ENCODE assay signal across 11 cellular contexts in genomic region chr11:46210133-46210636, GRCh38.
A peak's percentile ranks its signal among the peaks of the same experiment; 100 is the strongest.
DNase-seq lines count a peak whose midpoint lies in the region; ATAC-seq and TF ChIP-seq lines count a peak whose summit lies in the region.
"Had no signal": no experiment of that assay in that cellular context is flagged by ENCODE, and none has a peak within 500 bp of the region (broad histone marks: within the 10 kb centered on the region; RNA-seq: fewer than 3 reads in every experiment).

No MANE protein-coding gene starts in this region.

- H3K9me3 ChIP-seq in CD8-positive, alpha-beta memory T cell (ENCODE audit: low read length), result no peaks in the 10 kb centered on the region
- no peaks in the 10 kb centered on the region for H3K9me3 ChIP-seq in liver (ENCODE audit: control insufficient read depth in 4 of 4, low read length in 3 of 4)

- intact Hi-C loops in Right ventricle myocardium inferior (cut with DNase I), result no loop called here

- POLR2A ChIA-PET in CD8-positive, alpha-beta memory T cell (lab: Charles Lee), result no interaction called here
- POLR2A ChIA-PET in activated CD4-positive, alpha-beta memory T cell treated with anti-CD3 and anti-CD28 coated beads, Interleukin-2, amount 10 ng/mL, durations not matched to agents 7 days and 5 days (lab: Charles Lee), result interaction anchor here (1.6 kb wide), 1 partner anchor 27 kb away, joined by 6 read pairs; no protein-coding TSS in a partner anchor

- H3K36me3 Mint-ChIP-seq in CD8-positive, alpha-beta memory T cell, result no peaks in the 10 kb centered on the region
- H3K36me3 Mint-ChIP-seq in activated CD4-positive, alpha-beta memory T cell treated with anti-CD3 and anti-CD28 coated beads, Interleukin-2, amount 10 ng/mL, durations not matched to agents 7 days and 5 days (ENCODE audit: low read depth), result no peaks in the 10 kb centered on the region

- WGBS in liver, result 52% methylated on average over 4 of the region's 4 CpGs

- peaks cover 3 to 13% of the 10 kb centered on the region in 2 donors for H3K27me3 Mint-ChIP-seq in CD8-positive, alpha-beta memory T cell
- H3K27me3 Mint-ChIP-seq in activated CD4-positive, alpha-beta memory T cell treated with anti-CD3 and anti-CD28 coated beads, Interleukin-2, amount 10 ng/mL, durations not matched to agents 7 days and 5 days, result peaks cover 13% of the 10 kb centered on the region

- no peaks in the 10 kb centered on the region for H3K9me3 Mint-ChIP-seq in CD8-positive, alpha-beta memory T cell
- H3K9me3 Mint-ChIP-seq in activated CD4-positive, alpha-beta memory T cell treated with anti-CD3 and anti-CD28 coated beads, Interleukin-2, amount 10 ng/mL, durations not matched to agents 7 days and 5 days, result peaks cover 4% of the 10 kb centered on the region
- H3K9me3 Mint-ChIP-seq: nephron had no signal

- H3K4me3 Mint-ChIP-seq in CD8-positive, alpha-beta memory T cell, result peak overlapping the region in 5 of 7 donors; percentile 39 to 58 (median 48)
- H3K4me3 Mint-ChIP-seq in activated CD4-positive, alpha-beta memory T cell treated with anti-CD3 and anti-CD28 coated beads, Interleukin-2, amount 10 ng/mL, durations not matched to agents 7 days and 5 days, result peak overlapping the region; percentile 26
- H3K4me3 Mint-ChIP-seq: nephron had no signal

- H3K27ac ChIP-seq in CD8-positive, alpha-beta memory T cell (ENCODE audit: low read depth, low read length), result no peak overlapping the region
- no peak overlapping the region for H3K27ac ChIP-seq in liver (ENCODE audit: low read depth in 1 of 2, low read length in 2 of 2)

- no peak for TF ChIP-seq RAD21 in liver (IDR thresholded peaks at IDR 0.05)

- H3K4me1 Mint-ChIP-seq in CD8-positive, alpha-beta memory T cell, result peaks cover 15 to 17% (median 16%) of the 10 kb centered on the region in 3 donors
- H3K4me1 Mint-ChIP-seq in activated CD4-positive, alpha-beta memory T cell treated with anti-CD3 and anti-CD28 coated beads, Interleukin-2, amount 10 ng/mL, durations not matched to agents 7 days and 5 days, result peaks cover 20% of the 10 kb centered on the region
- H3K4me1 Mint-ChIP-seq: nephron had no signal

- H3K4me3 ChIP-seq in CD8-positive, alpha-beta memory T cell (ENCODE audit: low read length), result no peak overlapping the region
- H3K4me3 ChIP-seq in liver (ENCODE audit: low read depth in 1 of 3, low read length in 3 of 3), result no peak overlapping the region

- peak overlapping the region in 3 of 8 donors; percentile 7 to 44 (median 30) for H3K27ac Mint-ChIP-seq in CD8-positive, alpha-beta memory T cell
- H3K27ac Mint-ChIP-seq in activated CD4-positive, alpha-beta memory T cell treated with anti-CD3 and anti-CD28 coated beads, Interleukin-2, amount 10 ng/mL, durations not matched to agents 7 days and 5 days, result no peak overlapping the region
- H3K27ac Mint-ChIP-seq: nephron had no signal

- H3K36me3 ChIP-seq in CD8-positive, alpha-beta memory T cell (ENCODE audit: insufficient read depth, low read length), result no peaks in the 10 kb centered on the region
- H3K36me3 ChIP-seq in liver (ENCODE audit: control insufficient read depth in 4 of 4, insufficient read depth in 3 of 4, low read depth in 1 of 4, low read length in 3 of 4), result no peaks in the 10 kb centered on the region

- H3K9ac ChIP-seq in liver (ENCODE audit: low read depth in 1 of 2, low read length in 2 of 2), result no peak overlapping the region

- no peak for ATAC-seq in Right ventricle myocardium inferior
- ATAC-seq in HG02938 (IDR thresholded peaks at IDR 0.05; ENCODE audit: unreplicated experiment), result no peak
- no peak for ATAC-seq in HG03469 (IDR thresholded peaks at IDR 0.05; ENCODE audit: unreplicated experiment)

- H3K4me1 ChIP-seq in CD8-positive, alpha-beta memory T cell (ENCODE audit: insufficient read depth, low read length), result peaks cover 8% of the 10 kb centered on the region
- H3K4me1 ChIP-seq in liver (ENCODE audit: control insufficient read depth in 4 of 4, insufficient read depth in 4 of 4, low read length in 3 of 4), result no peaks in the 10 kb centered on the region

- DNase-seq in CD8-positive, alpha-beta memory T cell, result no peak
- peak; percentile 5 for DNase-seq in HS-27A (ENCODE audit: low read depth)
- peak; percentile 19 for DNase-seq in activated CD4-positive, alpha-beta memory T cell treated with anti-CD3 and anti-CD28 coated beads, Interleukin-2, amount 10 ng/mL, durations not matched to agents 7 days and 5 days
- DNase-seq in Right ventricle myocardium inferior (ENCODE audit: missing footprints), result no peak
- DNase-seq in activated gamma-delta T cell treated with Interleukin-2 at 50 U/mL for 16 hours, result no peak
- DNase-seq: activated CD8-positive, alpha-beta memory T cell treated with anti-CD3 and anti-CD28 coated beads for 24 hours; NCI-H446 treated with DMSO at 0.1 percent for 48 hours had no signal

- no peaks in the 10 kb centered on the region for H3K27me3 ChIP-seq in CD8-positive, alpha-beta memory T cell (ENCODE audit: insufficient read depth, low read length, poor library complexity, severe bottlenecking)
- peaks cover 0 to 5% (median 0%) of the 10 kb centered on the region in 4 donors for H3K27me3 ChIP-seq in liver (ENCODE audit: control insufficient read depth in 4 of 4, insufficient read depth in 4 of 4, low read length in 3 of 4)

- CTCF ChIA-PET in CD8-positive, alpha-beta memory T cell (lab: Charles Lee), result no interaction called here
- CTCF ChIA-PET in activated CD4-positive, alpha-beta memory T cell treated with anti-CD3 and anti-CD28 coated beads, Interleukin-2, amount 10 ng/mL, durations not matched to agents 7 days and 5 days (lab: Charles Lee), result interaction anchor here (0.6 to 1.6 kb wide), 3 partner anchors 16 to 29 kb away, joined by 4 to 5 read pairs (median 5); no protein-coding TSS in a partner anchor

- TF ChIP-seq CTCF in liver (IDR thresholded peaks at IDR 0.05; ENCODE audit: low read depth, low read length, missing input control), result no peak

TF ChIP-seq in liver, 16 proteins besides CTCF, POLR2A, EP300 and RAD21:
- no peak for TF ChIP-seq SP1 (IDR thresholded peaks at IDR 0.05)
- peak; percentile 18 to 53 for TF ChIP-seq RXRA (IDR thresholded peaks at IDR 0.05)
- no peak for TF ChIP-seq NR2F2 (IDR thresholded peaks at IDR 0.05)
- peak; percentile 32 to 37 for TF ChIP-seq JUND (IDR thresholded peaks at IDR 0.05)
- no peak for TF ChIP-seq HNF4G (IDR thresholded peaks at IDR 0.05)
- TF ChIP-seq, protein P1, sequence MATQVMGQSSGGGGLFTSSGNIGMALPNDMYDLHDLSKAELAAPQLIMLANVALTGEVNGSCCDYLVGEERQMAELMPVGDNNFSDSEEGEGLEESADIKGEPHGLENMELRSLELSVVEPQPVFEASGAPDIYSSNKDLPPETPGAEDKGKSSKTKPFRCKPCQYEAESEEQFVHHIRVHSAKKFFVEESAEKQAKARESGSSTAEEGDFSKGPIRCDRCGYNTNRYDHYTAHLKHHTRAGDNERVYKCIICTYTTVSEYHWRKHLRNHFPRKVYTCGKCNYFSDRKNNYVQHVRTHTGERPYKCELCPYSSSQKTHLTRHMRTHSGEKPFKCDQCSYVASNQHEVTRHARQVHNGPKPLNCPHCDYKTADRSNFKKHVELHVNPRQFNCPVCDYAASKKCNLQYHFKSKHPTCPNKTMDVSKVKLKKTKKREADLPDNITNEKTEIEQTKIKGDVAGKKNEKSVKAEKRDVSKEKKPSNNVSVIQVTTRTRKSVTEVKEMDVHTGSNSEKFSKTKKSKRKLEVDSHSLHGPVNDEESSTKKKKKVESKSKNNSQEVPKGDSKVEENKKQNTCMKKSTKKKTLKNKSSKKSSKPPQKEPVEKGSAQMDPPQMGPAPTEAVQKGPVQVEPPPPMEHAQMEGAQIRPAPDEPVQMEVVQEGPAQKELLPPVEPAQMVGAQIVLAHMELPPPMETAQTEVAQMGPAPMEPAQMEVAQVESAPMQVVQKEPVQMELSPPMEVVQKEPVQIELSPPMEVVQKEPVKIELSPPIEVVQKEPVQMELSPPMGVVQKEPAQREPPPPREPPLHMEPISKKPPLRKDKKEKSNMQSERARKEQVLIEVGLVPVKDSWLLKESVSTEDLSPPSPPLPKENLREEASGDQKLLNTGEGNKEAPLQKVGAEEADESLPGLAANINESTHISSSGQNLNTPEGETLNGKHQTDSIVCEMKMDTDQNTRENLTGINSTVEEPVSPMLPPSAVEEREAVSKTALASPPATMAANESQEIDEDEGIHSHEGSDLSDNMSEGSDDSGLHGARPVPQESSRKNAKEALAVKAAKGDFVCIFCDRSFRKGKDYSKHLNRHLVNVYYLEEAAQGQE (IDR thresholded peaks at IDR 0.05), result no peak
- TF ChIP-seq EGR1 (IDR thresholded peaks at IDR 0.05; ENCODE audit: low read depth in 2 of 2), result no peak
- peak in 1 of 2 donors; percentile 6 for TF ChIP-seq HNF4A (conservative IDR thresholded peaks at IDR 0.05)

Comparison
In these comparisons a context has a peak if more than half of its experiments do, and no peak if none do; other contexts are left out.
1. DNase-seq: peak in HS-27A (single experiment) and activated CD4-positive, alpha-beta memory T cell treated with anti-CD3 and anti-CD28 coated beads, Interleukin-2, amount 10 ng/mL, durations not matched to agents 7 days and 5 days (single experiment); none in CD8-positive, alpha-beta memory T cell (0 of 5), Right ventricle myocardium inferior (single experiment) and activated gamma-delta T cell treated with Interleukin-2 at 50 U/mL for 16 hours (single experiment).